Comparison of ENCODE assay signal across 8 cellular contexts in the genomic region with DNA sequence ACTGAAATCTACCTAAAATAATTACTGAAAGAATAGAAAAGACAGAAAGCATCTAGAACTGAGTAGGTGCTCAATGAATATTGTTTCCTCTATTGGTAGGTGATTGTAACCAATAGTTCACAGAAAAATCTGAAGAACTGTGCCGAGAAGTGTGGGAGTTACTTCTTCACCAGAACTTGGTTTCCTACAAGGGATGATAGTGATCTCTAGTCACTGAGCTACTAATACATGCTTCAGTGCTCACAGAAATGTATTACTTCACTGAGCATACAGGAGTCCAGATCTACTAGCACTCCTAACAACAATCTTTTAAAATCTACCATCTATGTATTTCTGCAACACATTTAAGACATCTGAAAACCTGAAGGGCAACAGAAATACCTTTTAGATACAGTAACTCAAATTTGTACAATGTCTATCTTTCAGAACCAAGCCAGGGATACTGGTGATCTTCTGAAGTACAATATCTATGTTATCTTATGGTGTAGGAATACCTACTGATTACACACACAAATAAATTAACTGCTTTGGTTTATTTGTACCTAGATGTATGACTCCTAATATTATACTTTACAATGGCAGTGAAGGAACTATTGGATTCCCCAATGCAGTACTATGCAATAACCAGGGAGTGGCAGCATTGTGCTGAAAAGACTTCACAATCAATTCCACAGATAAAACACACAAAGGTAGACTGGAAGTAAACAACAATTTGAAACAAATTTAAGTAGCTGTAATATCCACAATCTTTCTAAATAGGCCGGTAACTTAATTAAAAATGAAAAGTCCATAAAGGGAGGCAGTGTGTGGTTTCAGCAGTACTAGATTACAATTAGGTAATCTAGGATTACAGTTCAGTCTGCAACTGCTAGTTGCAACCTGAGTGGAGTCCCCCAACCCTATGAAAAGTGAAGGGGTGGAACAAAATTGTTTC.
A peak's percentile ranks its signal among the peaks of the same experiment; 100 is the strongest.
DNase-seq lines count a peak whose midpoint lies in the region; ATAC-seq and TF ChIP-seq lines count a peak whose summit lies in the region.

No MANE protein-coding gene starts in this region.

- H3K4me1 ChIP-seq in ascending aorta (peaks cover 0 to 5% of the 10 kb centered on the region in 2 donors), hepatocyte (ENCODE audit: insufficient read depth) (peaks cover 12% of the 10 kb centered on the region), smooth muscle cell (ENCODE audit: low read depth) (peaks cover 18% of the 10 kb centered on the region)

- H3K9me2 ChIP-seq in hepatocyte (replicated peaks; ENCODE audit: insufficient read depth), result no peaks in the 10 kb centered on the region

- H3K4me3 ChIP-seq in ascending aorta (no peak overlapping the region), hepatocyte (no peak overlapping the region), smooth muscle cell (no peak overlapping the region)

- no peaks in the 10 kb centered on the region for H3K27me3 ChIP-seq in ascending aorta
- H3K27me3 ChIP-seq in hepatocyte, result no peaks in the 10 kb centered on the region
- H3K27me3 ChIP-seq in smooth muscle cell (ENCODE audit: low read depth), result no peaks in the 10 kb centered on the region

- ATAC-seq in activated T-cell treated with anti-CD3 and anti-CD28 coated beads, Interleukin-2, amount 50 U/mL, for 72 hours (replicated peaks in 1 of 2), result peak; percentile 84 to 85
- peak; percentile 49 for ATAC-seq in HG02798 (IDR thresholded peaks at IDR 0.05; ENCODE audit: poor library complexity, unreplicated experiment)
- ATAC-seq in GM18505 (IDR thresholded peaks at IDR 0.05; ENCODE audit: unreplicated experiment), result no peak

- DNase-seq in activated T-cell treated with anti-CD3 and anti-CD28 coated beads, Interleukin-2, amount 50 U/mL, for 72 hours, result peak; percentile 18 to 27
- DNase-seq in activated T-cell treated with anti-CD3 and anti-CD28 coated beads for 4 hours (no peak), NCI-H82 treated with DMSO at 0.1 percent for 48 hours (lab: John Stamatoyannopoulos, UW; ENCODE audit: unreplicated experiment) (peak; percentile 67), ascending aorta (ENCODE audit: low spot score in 2 of 2) (no peak), hepatocyte (ENCODE audit: low spot score) (peak; percentile 65), smooth muscle cell (lab: John Stamatoyannopoulos, UW; ENCODE audit: unreplicated experiment) (no peak)

- TF ChIP-seq CTCF in ascending aorta (IDR thresholded peaks at IDR 0.05) (peak; percentile 84 to 87 (median 87)), hepatocyte (IDR thresholded peaks at IDR 0.05; ENCODE audit: poor library complexity) (peak; percentile 92), smooth muscle cell (IDR thresholded peaks at IDR 0.05; ENCODE audit: borderline replicate concordance, insufficient read depth, poor library complexity, severe bottlenecking) (peak; percentile 95)

- intact Hi-C loops in ascending aorta (cut with DNase I), result loop anchor here (2.0 to 5.0 kb wide), 2 partner anchors 166 to 286 kb away; no protein-coding TSS in a partner anchor

- H3K27ac ChIP-seq in ascending aorta (no peak overlapping the region), hepatocyte (no peak overlapping the region), smooth muscle cell (ENCODE audit: low read depth) (no peak overlapping the region)

- peak overlapping the region; percentile 93 for H3K27ac Mint-ChIP-seq in activated T-cell treated with anti-CD3 and anti-CD28 coated beads, Interleukin-2, amount 50 U/mL, for 72 hours

- peaks cover 56% of the 10 kb centered on the region for H3K4me1 Mint-ChIP-seq in activated T-cell treated with anti-CD3 and anti-CD28 coated beads, Interleukin-2, amount 50 U/mL, for 72 hours (ENCODE audit: low read depth)

- TF ChIP-seq POLR2A in GM18505 (IDR thresholded peaks at IDR 0.05; ENCODE audit: borderline replicate concordance, extremely low read depth, insufficient read depth, insufficient read length), result no peak

- peaks cover 0 to 6% of the 10 kb centered on the region in 2 donors for H3K36me3 Mint-ChIP-seq in activated T-cell treated with anti-CD3 and anti-CD28 coated beads, Interleukin-2, amount 50 U/mL, for 72 hours (ENCODE audit: insufficient read depth in 2 of 2)

- no peak overlapping the region for H3K9ac ChIP-seq in smooth muscle cell (ENCODE audit: low read depth)

- H3K4me3 Mint-ChIP-seq in activated T-cell treated with anti-CD3 and anti-CD28 coated beads, Interleukin-2, amount 50 U/mL, for 72 hours, result peak overlapping the region; percentile 59 to 80

- H3K79me2 ChIP-seq in hepatocyte, result peaks cover 86% of the 10 kb centered on the region
- peaks cover 90% of the 10 kb centered on the region for H3K79me2 ChIP-seq in smooth muscle cell (ENCODE audit: low read depth)

- H3K36me3 ChIP-seq in ascending aorta (no peaks in the 10 kb centered on the region), hepatocyte (replicated peaks; ENCODE audit: insufficient read depth, low read depth) (no peaks in the 10 kb centered on the region), smooth muscle cell (ENCODE audit: low read depth) (no peaks in the 10 kb centered on the region)

- H4K20me1 ChIP-seq in hepatocyte (ENCODE audit: insufficient read depth, poor library complexity, severe bottlenecking) (no peaks in the 10 kb centered on the region), smooth muscle cell (ENCODE audit: low read depth) (peaks cover 66% of the 10 kb centered on the region)

- H3K9me3 ChIP-seq in ascending aorta (no peaks in the 10 kb centered on the region), hepatocyte (ENCODE audit: low read depth) (no peaks in the 10 kb centered on the region), smooth muscle cell (replicated peaks; ENCODE audit: low read depth) (no peaks in the 10 kb centered on the region)

- H3K27me3 Mint-ChIP-seq in activated T-cell treated with anti-CD3 and anti-CD28 coated beads, Interleukin-2, amount 50 U/mL, for 72 hours (ENCODE audit: low read depth), result no peaks in the 10 kb centered on the region

- H3F3A ChIP-seq in smooth muscle cell (ENCODE audit: low read depth), result no peaks in the 10 kb centered on the region

- no peak overlapping the region for H3K4me2 ChIP-seq in hepatocyte
- no peak overlapping the region for H3K4me2 ChIP-seq in smooth muscle cell

- no peak overlapping the region for H2AFZ ChIP-seq in hepatocyte
- no peak overlapping the region for H2AFZ ChIP-seq in smooth muscle cell (ENCODE audit: low read depth)

- WGBS in hepatocyte (ENCODE audit: low lambda C conversion rate, missing lambda C conversion rate), result 49% methylated on average over 2 of the region's 2 CpGs
- whole genome bisulfite sequencing in smooth muscle cell (ENCODE audit: low lambda C conversion rate), result 44% methylated on average over 2 of the region's 2 CpGs

- H3K9me3 Mint-ChIP-seq in activated T-cell treated with anti-CD3 and anti-CD28 coated beads, Interleukin-2, amount 50 U/mL, for 72 hours, result no peaks in the 10 kb centered on the region

Comparison
In these comparisons a context has a peak if more than half of its experiments do, and no peak if none do; other contexts are left out.
1. DNase-seq: peak in activated T-cell treated with anti-CD3 and anti-CD28 coated beads, Interleukin-2, amount 50 U/mL, for 72 hours (2 of 2), NCI-H82 treated with DMSO at 0.1 percent for 48 hours (single experiment) and hepatocyte (single experiment); none in activated T-cell treated with anti-CD3 and anti-CD28 coated beads for 4 hours (single experiment), ascending aorta (0 of 2) and smooth muscle cell (single experiment).
2. Peak in every context shown above with its lines, with median percentiles within 50 percentile points of each other: CTCF ChIP-seq.